ENCODE assay signal across 1 cellular context in the genomic region with DNA sequence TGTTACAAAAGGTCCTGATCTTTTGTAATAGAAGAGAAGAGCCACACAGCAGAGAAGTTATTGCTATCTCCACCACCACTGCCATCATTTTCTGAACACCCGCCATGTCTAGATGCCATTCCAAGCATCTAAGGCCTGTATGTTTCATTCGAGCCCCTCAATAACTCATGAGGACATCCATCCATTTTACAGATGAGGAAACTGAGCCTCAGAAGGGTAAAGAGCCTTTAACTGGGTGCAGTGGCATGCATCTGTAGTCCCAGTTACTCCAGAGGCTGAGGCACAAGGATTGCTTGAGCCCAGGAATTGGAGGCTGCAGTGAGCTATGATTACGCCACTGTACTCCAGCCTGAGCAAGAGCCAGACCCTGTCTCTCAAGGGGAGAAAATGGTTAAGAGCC.
TF ChIP-seq lines count a peak whose summit lies in the region.

No MANE protein-coding gene starts in this region.

TF ChIP-seq in HepG2, 621 proteins besides CTCF, POLR2A, EP300 and RAD21:
- no peak for TF ChIP-seq NCOA1 (CRISPR knock-in tag; IDR thresholded peaks at IDR 0.05)
- no peak for TF ChIP-seq FOXJ3 (CRISPR knock-in tag; IDR thresholded peaks at IDR 0.05; ENCODE audit: borderline replicate concordance)
- peak; percentile 14; the same call in 1 of the 2 replicates for TF ChIP-seq ZMYM3 (CRISPR knock-in tag; IDR thresholded peaks at IDR 0.05)
- TF ChIP-seq SMYD3 (CRISPR knock-in tag; IDR thresholded peaks at IDR 0.05), result no peak
- no peak for TF ChIP-seq RARG (CRISPR knock-in tag; IDR thresholded peaks at IDR 0.05; ENCODE audit: low read depth)
- no peak for TF ChIP-seq MIER3 (CRISPR knock-in tag; IDR thresholded peaks at IDR 0.05; ENCODE audit: borderline replicate concordance)
- no peak for TF ChIP-seq TOPORS (CRISPR knock-in tag; IDR thresholded peaks at IDR 0.05)
- TF ChIP-seq GABPA (IDR thresholded peaks at IDR 0.05; ENCODE audit: low read depth, low read length), result no peak
- no peak for TF ChIP-seq GABPA (CRISPR knock-in tag; IDR thresholded peaks at IDR 0.05; ENCODE audit: low read depth)
- no peak for TF ChIP-seq THAP11 (CRISPR knock-in tag; IDR thresholded peaks at IDR 0.05)
- peak; percentile 59 for TF ChIP-seq ZNF629 (CRISPR knock-in tag; conservative IDR thresholded peaks at IDR 0.05)
TF ChIP-seq in HepG2: peak in this region for 2.
